ENCODE assay signal across 17 cellular contexts in genomic region chr17:45757431-45758218, GRCh38. TPM values are rescaled to one million over a fixed set of nuclear protein-coding genes. Genes with fewer than 3 reads are reported as not detected.
DNase-seq lines count a peak whose midpoint lies in the region; ATAC-seq, FAIRE-seq and TF ChIP-seq lines count a peak whose summit lies in the region.
"Had no signal": no experiment of that assay in that cellular context is flagged by ENCODE, and none has a peak within 500 bp of the region (broad histone marks: within the 10 kb centered on the region; RNA-seq: fewer than 3 reads in every experiment).

No MANE protein-coding gene starts in this region.

- H2AFZ ChIP-seq in SK-N-SH (ENCODE audit: low read depth), result no peak overlapping the region

- 68% methylated on average over 13 of the region's 13 CpGs for WGBS in SK-N-SH (ENCODE audit: low lambda C conversion rate)

- no peaks in the 10 kb centered on the region for H3K79me2 ChIP-seq in SK-N-SH (ENCODE audit: insufficient read depth)

- H3K9me3 Mint-ChIP-seq in activated CD4-positive, alpha-beta T cell treated with anti-CD3 and anti-CD28 coated beads, Interleukin-2, amount 10 ng/mL, durations not matched to agents 24 days and 14 days, result no peaks in the 10 kb centered on the region
- H3K9me3 Mint-ChIP-seq: CD8-positive, alpha-beta T cell had no signal

- POLR2A ChIA-PET in SK-N-SH (lab: Yijun Ruan, JAX), result no interaction called here
- POLR2A ChIA-PET in HEK293 (lab: Yijun Ruan, JAX), result no interaction called here

- no peak overlapping the region for H3K4me3 Mint-ChIP-seq in activated CD4-positive, alpha-beta T cell treated with anti-CD3 and anti-CD28 coated beads, Interleukin-2, amount 10 ng/mL, durations not matched to agents 24 days and 14 days
- H3K4me3 Mint-ChIP-seq: CD8-positive, alpha-beta T cell had no signal

- no peak for TF ChIP-seq RAD21 in SK-N-SH (IDR thresholded peaks at IDR 0.05; ENCODE audit: low read length)
- no peak for TF ChIP-seq RAD21 in Ishikawa (IDR thresholded peaks at IDR 0.05; ENCODE audit: low read depth)

- H3F3A ChIP-seq in SK-N-SH (replicated peaks; ENCODE audit: insufficient read depth), result peaks cover 7% of the 10 kb centered on the region

- H3K9me3 ChIP-seq in SK-N-SH, result no peaks in the 10 kb centered on the region
- no peaks in the 10 kb centered on the region for H3K9me3 ChIP-seq in HEK293 (ENCODE audit: control insufficient read depth, insufficient read depth, low read depth, low read length)
- H3K9me3 ChIP-seq in kidney (ENCODE audit: control insufficient read depth in 1 of 2, low read length in 2 of 2), result no peaks in the 10 kb centered on the region
- H3K9me3 ChIP-seq: A549, BE2C, Caco-2 had no signal

- TF ChIP-seq EP300 in SK-N-SH (IDR thresholded peaks at IDR 0.05; ENCODE audit: borderline replicate concordance in 1 of 2, low read depth in 1 of 2, low read length in 1 of 2) (no peak), Ishikawa (IDR thresholded peaks at IDR 0.05; ENCODE audit: borderline replicate concordance) (no peak)

- H3K27me3 Mint-ChIP-seq in activated CD4-positive, alpha-beta T cell treated with anti-CD3 and anti-CD28 coated beads, Interleukin-2, amount 10 ng/mL, durations not matched to agents 24 days and 14 days, result peaks cover 6% of the 10 kb centered on the region

- H3K36me3 ChIP-seq in SK-N-SH (replicated peaks in 1 of 2; ENCODE audit: control insufficient read depth in 1 of 2, insufficient read depth in 2 of 2, low read length in 1 of 2), result no peaks in the 10 kb centered on the region
- no peaks in the 10 kb centered on the region for H3K36me3 ChIP-seq in HEK293 (ENCODE audit: control insufficient read depth in 2 of 2, insufficient read depth in 1 of 2, low read length in 2 of 2)
- no peaks in the 10 kb centered on the region for H3K36me3 ChIP-seq in kidney (ENCODE audit: control insufficient read depth in 1 of 2, insufficient read depth in 2 of 2, low read length in 2 of 2)
- H3K36me3 ChIP-seq: BE2C had no signal

- H3K4me3 ChIP-seq in SK-N-SH (ENCODE audit: low read depth in 2 of 2, low read length in 1 of 2) (no peak overlapping the region), HEK293 (ENCODE audit: low read depth, low read length) (no peak overlapping the region), kidney (ENCODE audit: low read length in 2 of 2) (no peak overlapping the region)
- H3K4me3 ChIP-seq: A549, GM12878 had no signal

- H3K27me3 ChIP-seq in SK-N-SH (ENCODE audit: insufficient read depth), result no peaks in the 10 kb centered on the region; the same call in 1 of the 2 replicates

- no peaks in the 10 kb centered on the region for H4K20me1 ChIP-seq in SK-N-SH (ENCODE audit: insufficient read depth)

- no peaks in the 10 kb centered on the region for H3K4me1 Mint-ChIP-seq in activated CD4-positive, alpha-beta T cell treated with anti-CD3 and anti-CD28 coated beads, Interleukin-2, amount 10 ng/mL, durations not matched to agents 24 days and 14 days

- H3K27ac ChIP-seq in SK-N-SH (ENCODE audit: low read depth in 2 of 2, low read length in 1 of 2) (no peak overlapping the region), HEK293 (ENCODE audit: extremely low read depth, low read depth, low read length) (no peak overlapping the region), kidney (ENCODE audit: low read depth in 2 of 2, low read length in 2 of 2) (no peak overlapping the region)
- H3K27ac ChIP-seq: A549, C4-2B had no signal

- H3K4me2 ChIP-seq in SK-N-SH, result no peak overlapping the region
- H3K4me2 ChIP-seq: A549 had no signal

- no peak for ATAC-seq in SK-N-SH treated with all-trans-retinoic acid at 6 μM for 48 hours
- ATAC-seq: A549; CD8-positive, alpha-beta T cell; GM12878 had no signal

- H3K4me1 ChIP-seq in SK-N-SH (ENCODE audit: control insufficient read depth in 1 of 2, insufficient read depth in 2 of 2, low read depth in 1 of 2, low read length in 1 of 2) (peaks cover 0 to 20% of the 10 kb centered on the region in 2 experiments; a peak in 2 of 4 replicates), HEK293 (ENCODE audit: control insufficient read depth, insufficient read depth, low read length) (no peaks in the 10 kb centered on the region), kidney (ENCODE audit: control insufficient read depth in 1 of 2, insufficient read depth in 1 of 2, low read depth in 1 of 2, low read length in 2 of 2) (no peaks in the 10 kb centered on the region)
- H3K4me1 ChIP-seq: A549, BE2C, Caco-2 had no signal

- CTCF ChIA-PET in SK-N-SH (lab: Yijun Ruan, JAX) (interaction anchor here (1.2 to 3.0 kb wide), 8 partner anchors 12 to 94 kb away, joined by 3 to 15 read pairs (median 7); no protein-coding TSS in a partner anchor), HEK293 (lab: Yijun Ruan, JAX) (no interaction called here)

- H3K9me2 ChIP-seq in SK-N-SH, result no peaks in the 10 kb centered on the region

- no peak overlapping the region for H3K27ac Mint-ChIP-seq in activated CD4-positive, alpha-beta T cell treated with anti-CD3 and anti-CD28 coated beads, Interleukin-2, amount 10 ng/mL, durations not matched to agents 24 days and 14 days
- H3K27ac Mint-ChIP-seq: CD8-positive, alpha-beta T cell had no signal

- FAIRE-seq in kidney (lab: Jason Lieb, UNC), result no peak
- FAIRE-seq: A549, GM12878, GM18507 had no signal

- intact Hi-C loops in kidney (cut with DNase I), result no loop called here
- intact Hi-C loops in activated CD4-positive, alpha-beta T cell treated with anti-CD3 and anti-CD28 coated beads, Interleukin-2, amount 10 ng/mL, durations not matched to agents 24 days and 14 days (cut with micrococcal nuclease), result no loop called here

- H3K9ac ChIP-seq in SK-N-SH, result no peak overlapping the region
- no peak overlapping the region for H3K9ac ChIP-seq in kidney (ENCODE audit: low read length in 2 of 2)

- H3K36me3 Mint-ChIP-seq in activated CD4-positive, alpha-beta T cell treated with anti-CD3 and anti-CD28 coated beads, Interleukin-2, amount 10 ng/mL, durations not matched to agents 24 days and 14 days (ENCODE audit: low read depth), result no peaks in the 10 kb centered on the region
- H3K36me3 Mint-ChIP-seq: CD8-positive, alpha-beta T cell had no signal

- no peak for TF ChIP-seq CTCF in SK-N-SH (IDR thresholded peaks at IDR 0.05)
- no peak for TF ChIP-seq CTCF in HEK293 (tag by site-specific recombination; IDR thresholded peaks at IDR 0.05)
- no peak for TF ChIP-seq CTCF in kidney (IDR thresholded peaks at IDR 0.05; ENCODE audit: borderline replicate concordance, extremely low read depth, insufficient read depth)

- DNase-seq in SK-N-SH (no peak), kidney (peak; percentile 20), NAMALWA (ENCODE audit: low spot score) (no peak)
- DNase-seq in activated CD4-positive, alpha-beta T cell treated with anti-CD3 and anti-CD28 coated beads, Interleukin-2, amount 10 ng/mL, durations not matched to agents 24 days and 14 days, result no peak
- DNase-seq: BE2C; Caco-2; CD8-positive, alpha-beta T cell; HCEC 1CT; IMR-90 had no signal

TF ChIP-seq in SK-N-SH, 30 proteins besides CTCF, POLR2A, EP300 and RAD21 (continues in another document):
- TF ChIP-seq, protein P1, sequence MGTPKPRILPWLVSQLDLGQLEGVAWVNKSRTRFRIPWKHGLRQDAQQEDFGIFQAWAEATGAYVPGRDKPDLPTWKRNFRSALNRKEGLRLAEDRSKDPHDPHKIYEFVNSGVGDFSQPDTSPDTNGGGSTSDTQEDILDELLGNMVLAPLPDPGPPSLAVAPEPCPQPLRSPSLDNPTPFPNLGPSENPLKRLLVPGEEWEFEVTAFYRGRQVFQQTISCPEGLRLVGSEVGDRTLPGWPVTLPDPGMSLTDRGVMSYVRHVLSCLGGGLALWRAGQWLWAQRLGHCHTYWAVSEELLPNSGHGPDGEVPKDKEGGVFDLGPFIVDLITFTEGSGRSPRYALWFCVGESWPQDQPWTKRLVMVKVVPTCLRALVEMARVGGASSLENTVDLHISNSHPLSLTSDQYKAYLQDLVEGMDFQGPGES (IDR thresholded peaks at IDR 0.05; ENCODE audit: low read depth, low read length), result no peak

TF ChIP-seq in SK-N-SH treated with all-trans-retinoic acid at 6 μM for 48 hours, 23 proteins besides CTCF, POLR2A, EP300 and RAD21 (continues in another document):
- no peak for TF ChIP-seq ISL1 (CRISPR knock-in tag; IDR thresholded peaks at IDR 0.05)
- TF ChIP-seq BACH2 (CRISPR knock-in tag; IDR thresholded peaks at IDR 0.05; ENCODE audit: borderline replicate concordance), result no peak

TF ChIP-seq in HEK293, 187 proteins besides CTCF, POLR2A, EP300 and RAD21:
- peak; percentile 52 for TF ChIP-seq ZNF623 (tag by site-specific recombination; IDR thresholded peaks at IDR 0.05)
- no peak for TF ChIP-seq ZNF394 (tag by site-specific recombination; IDR thresholded peaks at IDR 0.05; ENCODE audit: borderline replicate concordance)
- 0 out of 2 replicates have a peak, but pooled peaks have one; percentile 14 for TF ChIP-seq ZNF184 (tag by site-specific recombination; IDR thresholded peaks at IDR 0.05)
- TF ChIP-seq ZNF112 (tag by site-specific recombination; IDR thresholded peaks at IDR 0.05), result 0 out of 2 replicates have a peak, but pooled peaks have one; percentile 12

RNA-seq across cellular contexts. Expression of gene CRHR1, which starts 26.5 kb away (rescaled TPM):
- 0.13 and 0.31 TPM in 2 replicates for polyA plus RNA-seq in SK-N-SH (2012; rRNA removed)
- 0.06 and 0.22 TPM in 2 replicates for polyA plus RNA-seq in SK-N-SH (2012; cell fraction: cytosol; rRNA removed)
- 1.4 and 1.5 TPM in 2 replicates for polyA plus RNA-seq in SK-N-SH (2012; cell fraction: nucleus; rRNA removed)
- total RNA-seq in kidney, result not detected
- not detected for polyA plus RNA-seq in kidney (ENCODE audit: insufficient read depth, low read depth, low replicate concordance)
- total RNA-seq in activated CD4-positive, alpha-beta T cell treated with anti-CD3 and anti-CD28 coated beads, Interleukin-2, amount 10 ng/mL, durations not matched to agents 24 days and 14 days, result not detected in 2 replicates
- total RNA-seq: Caco-2; CD8-positive, alpha-beta T cell; IMR-90 had no signal
- polyA plus RNA-seq: AG04450, GM12878, IMR-90 had no signal
